ENCODE assay signal across 29 cellular contexts in the genomic region with DNA sequence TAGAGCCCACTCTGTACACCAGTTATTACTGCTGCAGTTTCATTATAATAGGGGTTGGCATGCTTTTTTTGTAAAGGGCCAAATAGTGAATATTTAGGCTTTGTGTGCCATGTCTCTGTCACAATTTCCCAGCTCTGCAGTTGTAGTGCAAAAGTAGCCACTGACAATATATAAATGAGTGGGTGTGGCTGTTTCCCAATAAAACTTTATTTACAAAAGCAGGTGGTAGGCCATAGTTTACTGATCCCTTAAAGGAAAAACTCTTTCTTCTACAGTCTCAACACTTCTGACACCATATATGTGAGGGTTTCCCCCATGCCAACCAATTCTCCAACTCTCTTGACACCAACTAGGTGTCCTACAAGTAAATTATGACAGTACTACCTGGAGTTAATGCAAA.
"Had no signal": no experiment of that assay in that cellular context is flagged by ENCODE, and none has a peak within 500 bp of the region (broad histone marks: within the 10 kb centered on the region; RNA-seq: fewer than 3 reads in every experiment).

No MANE protein-coding gene starts in this region.

- H3K9me3 ChIP-seq: testis, thyroid gland had no signal

- ATAC-seq: stimulated activated effector memory CD8-positive, alpha-beta T cell treated with anti-CD3 and anti-CD28 coated beads, Interleukin-12 subunit alpha, Interleukin-12 subunit beta, amount 100 ng/mL, for 72 hours; stimulated activated memory B cell treated with anti-CD40 and anti-IgM and Interleukin-4, amounts not matched to agents 10 μg/mL and 1 μg/mL and 100 μg/mL, for 72 hours; stimulated activated naive B cell treated with anti-CD40 and anti-IgM and Interleukin-4, amounts not matched to agents 10 μg/mL and 1 μg/mL and 100 μg/mL, for 72 hours; stimulated activated naive CD8-positive, alpha-beta T cell treated with anti-CD3 and anti-CD28 coated beads, Interleukin-15, amount 100 ng/mL, for 72 hours; stimulated activated naive CD8-positive, alpha-beta T cell treated with anti-CD3 and anti-CD28 coated beads, Interleukin-15, Interleukin-2, amounts not matched to agents 100 U/mL and 50 U/mL, for 24 hours; upper lobe of right lung had no signal

- H3K4me3 ChIP-seq: stomach, suprapubic skin, testis, thoracic aorta, thyroid gland, tibial artery, tibial nerve, transverse colon, upper lobe of left lung, upper lobe of right lung, uterus, vagina had no signal

- H3K4me1 ChIP-seq: stomach, suprapubic skin, testis, thyroid gland, tibial artery, tibial nerve, transverse colon, upper lobe of left lung, upper lobe of right lung, uterus, vagina had no signal

- H3K36me3 Mint-ChIP-seq: stimulated activated effector memory CD8-positive, alpha-beta T cell treated with anti-CD3 and anti-CD28 coated beads, Interleukin-12 subunit alpha, Interleukin-12 subunit beta, amount 100 ng/mL, for 72 hours; type B pancreatic cell had no signal

- H3K4me1 Mint-ChIP-seq: stimulated activated effector memory CD8-positive, alpha-beta T cell treated with anti-CD3 and anti-CD28 coated beads, Interleukin-12 subunit alpha, Interleukin-12 subunit beta, amount 100 ng/mL, for 72 hours; stimulated activated naive B cell treated with anti-CD40 and anti-IgM and Interleukin-4, amounts not matched to agents 10 μg/mL and 1 μg/mL and 100 μg/mL, for 72 hours had no signal

- H3K27ac Mint-ChIP-seq: stimulated activated effector memory CD8-positive, alpha-beta T cell treated with anti-CD3 and anti-CD28 coated beads, Interleukin-12 subunit alpha, Interleukin-12 subunit beta, amount 100 ng/mL, for 72 hours; stimulated activated memory B cell treated with anti-CD40 and anti-IgM and Interleukin-4, amounts not matched to agents 10 μg/mL and 1 μg/mL and 100 μg/mL, for 72 hours; stimulated activated naive B cell treated with anti-CD40 and anti-IgM and Interleukin-4, amounts not matched to agents 10 μg/mL and 1 μg/mL and 100 μg/mL, for 72 hours; stimulated activated naive CD8-positive, alpha-beta T cell treated with anti-CD3 and anti-CD28 coated beads, Interleukin-15, amount 100 ng/mL, for 72 hours; stimulated activated naive CD8-positive, alpha-beta T cell treated with anti-CD3 and anti-CD28 coated beads, Interleukin-15, Interleukin-2, amounts not matched to agents 100 ng/mL and 50 ng/mL, for 24 hours; type B pancreatic cell had no signal

- DNase-seq: stimulated activated CD4-positive, alpha-beta T cell treated with anti-CD3 and anti-CD28 coated beads, Interleukin-2, amount 100 ng/mL, for 48 hours; stimulated activated CD4-positive, alpha-beta T cell treated with anti-CD3 and anti-CD28 coated beads, Interleukin-4, amount 100 ng/mL, for 1 hour; stimulated activated CD4-positive, alpha-beta T cell treated with anti-CD3 and anti-CD28 coated beads, Interleukin-4, amount 100 ng/mL, for 24 hours; stimulated activated CD4-positive, alpha-beta T cell treated with anti-CD3 and anti-CD28 coated beads, Interleukin-4, amount 100 ng/mL, for 4 hours; stimulated activated CD8-positive, alpha-beta memory T cell treated with anti-CD3 and anti-CD28 coated beads, Interleukin-4, amount 100 ng/mL, for 48 hours; stimulated activated naive B cell treated with anti-CD40 and anti-IgM and Interleukin-4, amounts not matched to agents 10 μg/mL and 1 μg/mL and 100 μg/mL, for 72 hours; stimulated activated naive CD4-positive, alpha-beta T cell; stimulated activated naive CD4-positive, alpha-beta T cell treated with Interleukin-2 at 50 U/mL for 16 hours; stimulated activated naive CD8-positive, alpha-beta T cell treated with anti-CD3 and anti-CD28 coated beads, Interleukin-15, amount 100 ng/mL, for 72 hours; stimulated activated naive CD8-positive, alpha-beta T cell treated with anti-CD3 and anti-CD28 coated beads, Interleukin-15, Interleukin-2, amounts not matched to agents 100 U/mL and 50 U/mL, for 24 hours; stomach; substantia nigra; testis; thyroid gland; tibial artery; transverse colon; trophoblast cell; upper lobe of left lung; upper lobe of right lung; uterus had no signal

- H3K27me3 ChIP-seq: stomach, suprapubic skin, testis, thyroid gland, tibial artery, tibial nerve, transverse colon, upper lobe of left lung, upper lobe of right lung, uterus, vagina had no signal

- FAIRE-seq: urothelium cell line had no signal

- H3K36me3 ChIP-seq: stomach, suprapubic skin, thoracic aorta, thyroid gland, tibial artery, tibial nerve, transverse colon, upper lobe of left lung, upper lobe of right lung, uterus, vagina had no signal

- H3K27me3 Mint-ChIP-seq: type B pancreatic cell had no signal

- H3K4me3 Mint-ChIP-seq: stimulated activated effector memory CD8-positive, alpha-beta T cell treated with anti-CD3 and anti-CD28 coated beads, Interleukin-12 subunit alpha, Interleukin-12 subunit beta, amount 100 ng/mL, for 72 hours; stimulated activated memory B cell treated with anti-CD40 and anti-IgM and Interleukin-4, amounts not matched to agents 10 μg/mL and 1 μg/mL and 100 μg/mL, for 72 hours; stimulated activated naive B cell treated with anti-CD40 and anti-IgM and Interleukin-4, amounts not matched to agents 10 μg/mL and 1 μg/mL and 100 μg/mL, for 72 hours; stimulated activated naive CD8-positive, alpha-beta T cell treated with anti-CD3 and anti-CD28 coated beads, Interleukin-15, amount 100 ng/mL, for 72 hours; stimulated activated naive CD8-positive, alpha-beta T cell treated with anti-CD3 and anti-CD28 coated beads, Interleukin-15, Interleukin-2, amounts not matched to agents 100 ng/mL and 50 ng/mL, for 24 hours; type B pancreatic cell had no signal

- H3K27ac ChIP-seq: stomach, suprapubic skin, testis, thoracic aorta, thyroid gland, tibial artery, tibial nerve, transverse colon, upper lobe of left lung, upper lobe of right lung, uterus, vagina had no signal
